ENCODE assay signal across 17 cellular contexts in the genomic region with DNA sequence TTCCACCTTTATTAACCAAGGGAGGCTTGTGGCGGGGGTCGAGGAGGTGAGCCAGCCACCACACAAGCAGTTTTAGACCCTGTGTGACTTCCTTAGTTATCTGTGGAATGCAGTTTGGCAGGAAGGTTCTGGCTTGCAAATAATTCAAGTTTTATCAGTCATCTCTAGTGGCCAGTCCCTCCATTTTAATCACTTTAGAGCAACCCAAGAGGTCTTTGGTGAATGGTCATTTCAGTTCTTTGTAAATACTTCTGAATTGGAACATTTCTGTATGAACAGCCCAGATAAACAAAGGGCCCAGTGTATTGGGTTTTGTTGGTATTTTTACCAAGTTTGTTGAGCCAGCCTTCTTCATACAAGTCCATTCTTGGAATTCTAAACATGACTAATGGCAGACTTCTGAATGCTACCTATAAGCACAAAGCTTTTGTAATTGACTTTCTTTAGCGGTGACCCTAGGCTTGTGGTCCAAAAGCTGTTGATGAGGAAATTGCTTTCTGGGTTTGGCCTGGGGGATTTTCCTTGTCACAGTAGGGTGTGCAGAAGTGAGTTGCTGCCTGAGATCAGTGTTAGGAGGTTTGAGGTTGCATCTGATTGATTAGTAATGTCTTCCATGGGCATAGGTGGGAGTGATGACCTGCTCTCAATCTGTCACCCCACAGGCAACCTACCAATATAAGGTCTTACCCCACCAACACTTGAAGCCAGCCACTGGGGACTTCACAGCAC.
DNase-seq lines count a peak whose midpoint lies in the region; ATAC-seq lines count a peak whose summit lies in the region.
"Had no signal": no experiment of that assay in that cellular context is flagged by ENCODE, and none has a peak within 500 bp of the region (broad histone marks: within the 10 kb centered on the region; RNA-seq: fewer than 3 reads in every experiment).

No MANE protein-coding gene starts in this region.

- DNase-seq in EL (peak; percentile 47), HT1080 (ENCODE audit: low read depth) (peak; percentile 40), epidermal melanocyte (ENCODE audit: insufficient read length, low spot score) (peak; percentile 65), trophoblast cell (peak; percentile 57 to 89), NCI-H345 treated with DMSO at 0.1 percent for 48 hours (lab: John Stamatoyannopoulos, UW; ENCODE audit: unreplicated experiment) (no peak), T-helper 17 cell (no peak), activated gamma-delta T cell (lab: John Stamatoyannopoulos, UW) (no peak)
- no peak for DNase-seq in NK-92 treated with Interleukin-12 subunit alpha and Interleukin-12 subunit beta, amount 100 ng/mL, for 24 hours (lab: John Stamatoyannopoulos, UW)
- DNase-seq: activated naive CD4-positive, alpha-beta T cell treated with anti-CD3 and anti-CD28 coated beads for 36 hours; CD8-positive, alpha-beta T cell; NCI-H2081; stimulated activated CD4-positive, alpha-beta T cell treated with anti-CD3 and anti-CD28 coated beads, Interleukin-1b, Interleukin-23, amount 100 ng/mL, for 48 hours; stimulated activated naive CD4-positive, alpha-beta T cell treated with Interleukin-2 at 50 U/mL for 16 hours; T-helper 2 cell had no signal

- H3K27me3 Mint-ChIP-seq in T-helper 17 cell = peaks cover 60% of the 10 kb centered on the region

- H3K23ac ChIP-seq in trophoblast cell (ENCODE audit: low read length) = no peak overlapping the region

- no peaks in the 10 kb centered on the region for H3K36me3 Mint-ChIP-seq in T-helper 17 cell (ENCODE audit: low read depth)
- H3K36me3 Mint-ChIP-seq: CD8-positive, alpha-beta T cell had no signal

- WGBS in trophoblast cell (ENCODE audit: extremely low coverage, insufficient coverage, insufficient read length) = no CpG with 5 or more reads among the region's 3 CpGs

- no peak overlapping the region for H3K18ac ChIP-seq in trophoblast cell (ENCODE audit: low read length)

- no peak overlapping the region for H4K8ac ChIP-seq in trophoblast cell (ENCODE audit: low read depth, low read length)

- H2AFZ ChIP-seq in trophoblast cell (ENCODE audit: insufficient read depth, low read length, poor library complexity) = no peak overlapping the region

- no peak overlapping the region for H3K27ac Mint-ChIP-seq in T-helper 17 cell
- H3K27ac Mint-ChIP-seq: activated naive CD4-positive, alpha-beta T cell treated with anti-CD3 and anti-CD28 coated beads for 36 hours; CD8-positive, alpha-beta T cell; dendritic cell treated with granulocyte-macrophage colony-stimulating factor and Interleukin-4, amounts not matched to agents 40 ng/mL and 50 ng/mL, for 4 days had no signal

- peak overlapping the region; percentile 57 for H3K14ac ChIP-seq in trophoblast cell (ENCODE audit: low read length)

- peaks cover 3% of the 10 kb centered on the region for H3K79me1 ChIP-seq in trophoblast cell (ENCODE audit: low read length)

- H3K4me3 Mint-ChIP-seq in T-helper 17 cell = no peak overlapping the region
- H3K4me3 Mint-ChIP-seq: activated naive CD4-positive, alpha-beta T cell treated with anti-CD3 and anti-CD28 coated beads for 36 hours; CD8-positive, alpha-beta T cell; dendritic cell treated with granulocyte-macrophage colony-stimulating factor and Interleukin-4, amounts not matched to agents 40 ng/mL and 50 ng/mL, for 4 days had no signal

- H4K12ac ChIP-seq in trophoblast cell (ENCODE audit: low read depth, low read length) = no peak overlapping the region

- no peaks in the 10 kb centered on the region for H3K27me3 ChIP-seq in trophoblast cell (ENCODE audit: insufficient read depth, low read length)

- H3K4me1 Mint-ChIP-seq in T-helper 17 cell = peaks cover 3% of the 10 kb centered on the region

- H4K91ac ChIP-seq in trophoblast cell (ENCODE audit: low read depth, low read length) = peak overlapping the region; percentile 30

- H3K79me2 ChIP-seq in trophoblast cell (ENCODE audit: control insufficient read depth, insufficient read depth, low read length, poor library complexity) = no peaks in the 10 kb centered on the region

- no peak overlapping the region for H3K4me3 ChIP-seq in trophoblast cell (ENCODE audit: low read depth, low read length)

- no peaks in the 10 kb centered on the region for H3K36me3 ChIP-seq in trophoblast cell (ENCODE audit: control insufficient read depth in 1 of 2, insufficient read depth in 2 of 2, low read length in 2 of 2)
- H3K36me3 ChIP-seq: neutrophil had no signal

- peak overlapping the region; percentile 70 for H2AK5ac ChIP-seq in trophoblast cell (ENCODE audit: low read length)

- H3K4me2 ChIP-seq in trophoblast cell (ENCODE audit: low read length) = peak overlapping the region; percentile 54
- H3K4me2 ChIP-seq: KMS-11 had no signal

- no peak overlapping the region for H3K9ac ChIP-seq in trophoblast cell (ENCODE audit: low read length)
- H3K9ac ChIP-seq: KMS-11 had no signal

- no peak overlapping the region for H3K4ac ChIP-seq in trophoblast cell (ENCODE audit: low read depth, low read length)

- H3K4me1 ChIP-seq in trophoblast cell (ENCODE audit: control insufficient read depth in 1 of 2, insufficient read depth in 2 of 2, low read length in 2 of 2) = peaks cover 14 to 16% of the 10 kb centered on the region in 2 experiments

- no peak for ATAC-seq in T-helper 17 cell
- ATAC-seq: CD8-positive, alpha-beta T cell had no signal

- peak overlapping the region; percentile 80 for H3K27ac ChIP-seq in trophoblast cell (ENCODE audit: low read depth, low read length)
- H3K27ac ChIP-seq: KMS-11, neutrophil had no signal

- peak overlapping the region; percentile 45 for H2BK12ac ChIP-seq in trophoblast cell (ENCODE audit: low read length)

- peak overlapping the region; percentile 36 for H2BK5ac ChIP-seq in trophoblast cell (ENCODE audit: low read depth, low read length, poor library complexity)

- peak overlapping the region; percentile 38 for H2BK120ac ChIP-seq in trophoblast cell (ENCODE audit: insufficient read depth, low read length, poor library complexity)

- H3K9me3 ChIP-seq in trophoblast cell (ENCODE audit: insufficient read depth, low read depth, low read length) (peaks cover 2% of the 10 kb centered on the region), T-helper 17 cell (ENCODE audit: control insufficient read depth, low read length, poor library complexity, severe bottlenecking) (no peaks in the 10 kb centered on the region)
- H3K9me3 ChIP-seq: neutrophil had no signal

Comparison
In these comparisons a context has a peak if more than half of its experiments do, and no peak if none do; other contexts are left out.
1. DNase-seq: peak in EL (single experiment), HT1080 (single experiment), epidermal melanocyte (single experiment) and trophoblast cell (2 of 2); none in NCI-H345 treated with DMSO at 0.1 percent for 48 hours (single experiment), T-helper 17 cell (0 of 3), activated gamma-delta T cell (single experiment) and NK-92 treated with Interleukin-12 subunit alpha and Interleukin-12 subunit beta, amount 100 ng/mL, for 24 hours (single experiment).